Comparison of ENCODE assay signal across 1 cellular context in genomic region chr11:15107730-15108515, GRCh38.
TF ChIP-seq lines count a peak whose summit lies in the region.

No MANE protein-coding gene starts in this region.

TF ChIP-seq in HepG2, 621 proteins besides CTCF, POLR2A, EP300 and RAD21:
- TF ChIP-seq SSRP1 (CRISPR knock-in tag; IDR thresholded peaks at IDR 0.05) (no peak), ZNF205 (CRISPR knock-in tag; IDR thresholded peaks at IDR 0.05) (no peak)
TF ChIP-seq in HepG2: peak in this region for 0.
